ENCODE assay signal across 11 cellular contexts in genomic region chr9:93224591-93224990, GRCh38. TPM values are rescaled to one million over a fixed set of nuclear protein-coding genes. Genes with fewer than 3 reads are reported as not detected.
A peak's percentile ranks its signal among the peaks of the same experiment; 100 is the strongest.
DNase-seq lines count a peak whose midpoint lies in the region; ATAC-seq and TF ChIP-seq lines count a peak whose summit lies in the region.
"Had no signal": no experiment of that assay in that cellular context is flagged by ENCODE, and none has a peak within 500 bp of the region (broad histone marks: within the 10 kb centered on the region; RNA-seq: fewer than 3 reads in every experiment).

No MANE protein-coding gene starts in this region.

- H2AFZ ChIP-seq in H9 (ENCODE audit: low read length) = no peak overlapping the region

- WGBS in H9 (ENCODE audit: extremely low coverage, insufficient read length, low lambda C conversion rate) = no CpG with 5 or more reads among the region's 2 CpGs

- H4K5ac ChIP-seq in H9 (ENCODE audit: insufficient read length, low read depth, low read length) = no peak overlapping the region

- H3K4me1 Mint-ChIP-seq in H9 (peaks cover 17 to 21% of the 10 kb centered on the region in 2 experiments), progenitor cell of endocrine pancreas (ENCODE audit: low read depth) (peaks cover 36% of the 10 kb centered on the region)

- no peaks in the 10 kb centered on the region for H3K36me3 ChIP-seq in colonic mucosa
- H3K36me3 ChIP-seq: thoracic aorta had no signal

- H2BK120ac ChIP-seq in H9 (ENCODE audit: low read depth, low read length, poor library complexity, severe bottlenecking) = no peak overlapping the region

- H3K27ac Mint-ChIP-seq in H9 = peak overlapping the region in 2 of 3 experiments; percentile 33 to 70; a peak in 4 of 7 replicates
- H3K27ac Mint-ChIP-seq in progenitor cell of endocrine pancreas = peak overlapping the region; percentile 62

- H3K9ac ChIP-seq in H9 (ENCODE audit: extremely low read depth, insufficient read length, low read length) (no peak overlapping the region), colonic mucosa (ENCODE audit: low read depth in 2 of 2, low read length in 2 of 2) (peak overlapping the region in 1 of 2 donors; percentile 75)

- H3K79me2 ChIP-seq in H9 (ENCODE audit: insufficient read depth, low read length) = no peaks in the 10 kb centered on the region

- no peaks in the 10 kb centered on the region for H3K9me3 ChIP-seq in H9 (ENCODE audit: control insufficient read depth, low read depth, low read length)
- H3K9me3 ChIP-seq in colonic mucosa = no peaks in the 10 kb centered on the region
- H3K9me3 ChIP-seq: thoracic aorta had no signal

- no peaks in the 10 kb centered on the region for H3K23me2 ChIP-seq in H9 (ENCODE audit: insufficient read length, low read depth, low read length, poor library complexity, severe bottlenecking)

- H2AK5ac ChIP-seq in H9 (ENCODE audit: insufficient read length, low read length) = no peak overlapping the region

- no peak overlapping the region for H3K27ac ChIP-seq in H9 (ENCODE audit: insufficient read length, low read depth, low read length)
- H3K27ac ChIP-seq in colonic mucosa = peak overlapping the region; percentile 76
- H3K27ac ChIP-seq: thoracic aorta had no signal

- no peak overlapping the region for H3K18ac ChIP-seq in H9 (ENCODE audit: insufficient read length, low read depth, low read length)

- H2BK15ac ChIP-seq in H9 (ENCODE audit: low read depth, low read length) = no peak overlapping the region

- no peak overlapping the region for H3K4me2 ChIP-seq in H9 (ENCODE audit: insufficient read depth, insufficient read length, low read length)

- H3K79me1 ChIP-seq in H9 (ENCODE audit: insufficient read depth, low read depth, low read length, poor library complexity, severe bottlenecking) = no peaks in the 10 kb centered on the region

- TF ChIP-seq CTCF in H9 (conservative IDR thresholded peaks at IDR 0.05) (no peak), colonic mucosa (IDR thresholded peaks at IDR 0.05) (no peak), progenitor cell of endocrine pancreas (IDR thresholded peaks at IDR 0.05; ENCODE audit: unreplicated experiment) (no peak)

- H3K14ac ChIP-seq in H9 (ENCODE audit: insufficient read depth, low read length) = no peak overlapping the region

- H2BK5ac ChIP-seq in H9 (ENCODE audit: insufficient read length, low read length) = no peak overlapping the region

- H3K4me3 ChIP-seq in colonic mucosa = no peak overlapping the region
- H3K4me3 ChIP-seq: thoracic aorta had no signal

- H2BK12ac ChIP-seq in H9 (ENCODE audit: insufficient read length, low read depth, low read length) = no peak overlapping the region

- H3K4me1 ChIP-seq in H9 (ENCODE audit: insufficient read depth, low read length) = peaks cover 3% of the 10 kb centered on the region; the same call in 1 of the 2 replicates
- peaks cover 32% of the 10 kb centered on the region for H3K4me1 ChIP-seq in colonic mucosa

- ATAC-seq in HG02642 (IDR thresholded peaks at IDR 0.05; ENCODE audit: poor library complexity, unreplicated experiment) = no peak

- no peaks in the 10 kb centered on the region for H4K20me1 ChIP-seq in H9 (ENCODE audit: control insufficient read depth, insufficient read depth, insufficient read length)

- no peak overlapping the region for H4K8ac ChIP-seq in H9 (replicated peaks; ENCODE audit: insufficient read length, low read depth, low read length)

- H3K27me3 ChIP-seq in H9 (ENCODE audit: insufficient read depth, low read length) = no peaks in the 10 kb centered on the region
- H3K27me3 ChIP-seq in colonic mucosa = no peaks in the 10 kb centered on the region

- H3T11ph ChIP-seq in H9 (ENCODE audit: low read length) = no peak overlapping the region

- no peak overlapping the region for H3K23ac ChIP-seq in H9 (ENCODE audit: insufficient read length, low read depth, low read length)

- H3K27me3 Mint-ChIP-seq in H9 (ENCODE audit: low read depth) (no peaks in the 10 kb centered on the region), progenitor cell of endocrine pancreas (no peaks in the 10 kb centered on the region)

- no peak overlapping the region for H3K4ac ChIP-seq in H9 (ENCODE audit: low read depth, low read length)

- H3K4me3 Mint-ChIP-seq in H9 (no peak overlapping the region), progenitor cell of endocrine pancreas (ENCODE audit: low read depth) (no peak overlapping the region)
- H3K4me3 Mint-ChIP-seq: nephron had no signal

- intact Hi-C loops in colonic mucosa (cut with DNase I) = no loop called here

- no peak overlapping the region for H3K56ac ChIP-seq in H9 (ENCODE audit: insufficient read length, low read depth, low read length)

- DNase-seq in H9 (peak; percentile 49), NCI-H146 treated with DMSO at 0.1 percent for 48 hours (lab: John Stamatoyannopoulos, UW; ENCODE audit: unreplicated experiment) (peak; percentile 3), colonic mucosa (no peak), progenitor cell of endocrine pancreas (ENCODE audit: low spot score, unreplicated experiment) (no peak), SW480 (ENCODE audit: low spot score) (no peak), NCI-H524 treated with DMSO at 0.1 percent for 48 hours (lab: John Stamatoyannopoulos, UW) (no peak)
- DNase-seq: activated CD4-positive, CD25-positive, alpha-beta regulatory T cell; kidney glomerular epithelial cell had no signal

- H3K9me3 Mint-ChIP-seq in H9 (no peaks in the 10 kb centered on the region), progenitor cell of endocrine pancreas (ENCODE audit: low read depth) (no peaks in the 10 kb centered on the region)
- H3K9me3 Mint-ChIP-seq: nephron had no signal

- H4K91ac ChIP-seq in H9 (ENCODE audit: insufficient read length, low read depth, low read length) = no peak overlapping the region

- peaks cover 0 to 2% (median 0%) of the 10 kb centered on the region in 3 experiments; a peak in 1 of 7 replicates for H3K36me3 Mint-ChIP-seq in H9 (ENCODE audit: insufficient read depth in 1 of 3, low read depth in 3 of 3)
- H3K36me3 Mint-ChIP-seq in progenitor cell of endocrine pancreas (ENCODE audit: insufficient read depth) = peaks cover 6% of the 10 kb centered on the region

- H2BK20ac ChIP-seq in H9 (ENCODE audit: low read depth, low read length, poor library complexity, severe bottlenecking) = no peak overlapping the region

RNA-seq across cellular contexts. Expression of gene WNK2, which starts 40.7 kb away (rescaled TPM):
- total RNA-seq in H9 (2021) = 69.4 and 70.5 TPM in 2 replicates
- total RNA-seq in colonic mucosa = 100 to 1,000 TPM; 161 to 238 TPM
- total RNA-seq in progenitor cell of endocrine pancreas = 302 and 345 TPM in 2 replicates

Comparison
In these comparisons a context has a peak if more than half of its experiments do, and no peak if none do; other contexts are left out.
1. DNase-seq: peak in H9 (single experiment) and NCI-H146 treated with DMSO at 0.1 percent for 48 hours (single experiment); none in colonic mucosa (single experiment), progenitor cell of endocrine pancreas (single experiment), SW480 (single experiment) and NCI-H524 treated with DMSO at 0.1 percent for 48 hours (single experiment).